In genomic region chr3:13841141-13841540, GRCh38 we compare ENCODE assay signal across 16 cellular contexts. TPM values are rescaled to one million over a fixed set of nuclear protein-coding genes. Genes with fewer than 3 reads are reported as not detected.
A peak's percentile ranks its signal among the peaks of the same experiment; 100 is the strongest.
DNase-seq lines count a peak whose midpoint lies in the region; ATAC-seq, FAIRE-seq and TF ChIP-seq lines count a peak whose summit lies in the region.
"Had no signal": no experiment of that assay in that cellular context is flagged by ENCODE, and none has a peak within 500 bp of the region (broad histone marks: within the 10 kb centered on the region; RNA-seq: fewer than 3 reads in every experiment).

No MANE protein-coding gene starts in this region.

- CTCF ChIA-PET in PC-3 (lab: Charles Lee): no interaction called here

- H3K4me2 ChIP-seq in PC-3 (ENCODE audit: low read length): peak overlapping the region; percentile 20
- H3K4me2 ChIP-seq: GM23338 had no signal

- DNase-seq in PC-3 (peak; percentile 90), bronchial epithelial cell (ENCODE audit: low read depth) (peak; percentile 64), kidney tubule cell (ENCODE audit: low spot score) (peak; percentile 71), 8988T (no peak), transverse colon (no peak)
- DNase-seq: CD8-positive, alpha-beta T cell; COR-L47; DMS153; DMS79 treated with DMSO at 0.1 percent for 48 hours; GF-D8; H7 had no signal

- no peak for FAIRE-seq in bronchial epithelial cell (lab: Jason Lieb, UNC)
- FAIRE-seq: D721Med, HepG2 had no signal

- intact Hi-C loops in PC-3 (cut with micrococcal nuclease): loop anchor here (2.0 to 5.0 kb wide), 2 partner anchors 18 to 36 kb away; no protein-coding TSS in a partner anchor
- intact Hi-C loops in transverse colon (cut with DNase I; ENCODE audit: low total_unique reads): no loop called here

- H3K9me3 ChIP-seq in PC-3 (ENCODE audit: low read length) (no peaks in the 10 kb centered on the region), transverse colon (no peaks in the 10 kb centered on the region)

- H2AFZ ChIP-seq in PC-3 (ENCODE audit: low read length): no peak overlapping the region
- H2AFZ ChIP-seq: GM23338 had no signal

- no peaks in the 10 kb centered on the region for H3K9me2 ChIP-seq in PC-3 (replicated peaks; ENCODE audit: low read length)

- no peak for TF ChIP-seq CTCF in PC-3 (conservative IDR thresholded peaks at IDR 0.05; ENCODE audit: low read depth, low read length)
- TF ChIP-seq CTCF in bronchial epithelial cell (IDR thresholded peaks at IDR 0.05; ENCODE audit: insufficient read depth, low read length, severe bottlenecking): no peak
- TF ChIP-seq CTCF in transverse colon (IDR thresholded peaks at IDR 0.05): no peak

- H3K27me3 ChIP-seq in PC-3 (ENCODE audit: low read length): no peaks in the 10 kb centered on the region
- no peaks in the 10 kb centered on the region for H3K27me3 ChIP-seq in bronchial epithelial cell (ENCODE audit: control insufficient read depth, insufficient read depth, low read length)
- no peaks in the 10 kb centered on the region for H3K27me3 ChIP-seq in transverse colon

- H3K36me3 ChIP-seq in PC-3 (ENCODE audit: low read depth, low read length) (no peaks in the 10 kb centered on the region), bronchial epithelial cell (ENCODE audit: control insufficient read depth, insufficient read depth, low read length) (peaks cover 10% of the 10 kb centered on the region), transverse colon (no peaks in the 10 kb centered on the region)

- POLR2A ChIA-PET in PC-3 (lab: Charles Lee; ENCODE audit: unreplicated experiment): interaction anchor here (0.9 kb wide), 1 partner anchor 9 kb away, joined by 4 read pairs; no protein-coding TSS in a partner anchor

- TF ChIP-seq EP300 in transverse colon (IDR thresholded peaks at IDR 0.05; ENCODE audit: low read depth): no peak

- H3K4me1 ChIP-seq in PC-3 (ENCODE audit: insufficient read depth, low read length) (peaks cover 31% of the 10 kb centered on the region), transverse colon (no peaks in the 10 kb centered on the region)

- no peak overlapping the region for H3K9ac ChIP-seq in PC-3 (ENCODE audit: low read length)

- H3K4me3 ChIP-seq in PC-3 (ENCODE audit: low read length) (no peak overlapping the region), bronchial epithelial cell (ENCODE audit: low read depth, low read length) (no peak overlapping the region), transverse colon (no peak overlapping the region)
- H3K4me3 ChIP-seq: GM23338 had no signal

- no peaks in the 10 kb centered on the region for H4K20me1 ChIP-seq in PC-3 (ENCODE audit: low read length)

- ATAC-seq in PC-3: peak; percentile 84
- no peak for ATAC-seq in GM21447 (IDR thresholded peaks at IDR 0.05; ENCODE audit: unreplicated experiment)
- ATAC-seq: CD8-positive, alpha-beta T cell; GM23338; HepG2 had no signal

- peaks cover 27% of the 10 kb centered on the region for H3K79me2 ChIP-seq in PC-3 (ENCODE audit: low read length)

- 59 to 76% methylated on average over 7 to 8 of the region's 8 CpGs for WGBS in transverse colon (ENCODE audit: low coverage in 1 of 2), 2 donors

- no peak for TF ChIP-seq POLR2A in transverse colon (IDR thresholded peaks at IDR 0.05)

- peaks cover 10% of the 10 kb centered on the region for H3F3A ChIP-seq in PC-3 (ENCODE audit: low read length, unreplicated experiment)

- H3K27ac ChIP-seq in PC-3 (ENCODE audit: low read length): peak overlapping the region; percentile 68
- no peak overlapping the region for H3K27ac ChIP-seq in transverse colon

- no TSS peak for BruUV-seq in PC-3 (replicated peaks; lab: Mats Ljungman, UMichigan)

- in situ Hi-C loops in transverse colon (cut with MboI; ENCODE audit: low pct_ligation_motif_present in 1 of 4, low pct_unique_long_range_greater_than_20kb in 1 of 4, low sequenced_read_pairs in 3 of 4): no loop called here

RNA-seq across cellular contexts. Expression of gene WNT7A, which starts 38.7 kb away (rescaled TPM):
- total RNA-seq in PC-3 (2014; rRNA removed) (16.2 and 18.1 TPM in 2 replicates), bronchial epithelial cell (7.9 and 13.4 TPM in 2 replicates), transverse colon (not detected)
- total RNA-seq: A673, GM23338, HepG2 had no signal

Comparison
In these comparisons a context has a peak if more than half of its experiments do, and no peak if none do; other contexts are left out.
1. DNase-seq: peak in PC-3 (single experiment), bronchial epithelial cell (single experiment) and kidney tubule cell (single experiment); none in 8988T (single experiment) and transverse colon (single experiment).